ENCODE assay signal across 8 cellular contexts in genomic region chrX:153598541-153599191, GRCh38. TPM values are rescaled to one million over a fixed set of nuclear protein-coding genes. Genes with fewer than 3 reads are reported as not detected.
A peak's percentile ranks its signal among the peaks of the same experiment; 100 is the strongest.
DNase-seq lines count a peak whose midpoint lies in the region; ATAC-seq, FAIRE-seq and TF ChIP-seq lines count a peak whose summit lies in the region.

TSS of gene CCNQ (minus strand) at chrX:153599139. CDS start at chrX:153599073, 66 bp downstream.

- intact Hi-C loops in endothelial cell of umbilical vein (cut with micrococcal nuclease): no loop called here

- H3K4me2 ChIP-seq in endothelial cell of umbilical vein (ENCODE audit: insufficient read depth, low read length): peak within 1 kb of the TSS; percentile 76

- H3K9me3 Mint-ChIP-seq in type B pancreatic cell: no peaks in the 10 kb centered on the region

- TF ChIP-seq CTCF in WI38 (IDR thresholded peaks at IDR 0.05; ENCODE audit: low read depth, low read length) (no peak), endothelial cell of umbilical vein (IDR thresholded peaks at IDR 0.05; ENCODE audit: extremely low read depth in 1 of 2, insufficient read depth in 1 of 2, low read depth in 1 of 2, low read length in 2 of 2) (no peak), type B pancreatic cell (conservative IDR thresholded peaks at IDR 0.05) (no peak), GM13977 (IDR thresholded peaks at IDR 0.05; ENCODE audit: extremely low read depth, insufficient read depth, missing control alignments) (no peak)

- H3K9me3 ChIP-seq in HUES48 (ENCODE audit: control insufficient read depth, insufficient read depth, low read length): peaks cover 36% of the 10 kb centered on the region
- H3K9me3 ChIP-seq in endothelial cell of umbilical vein (replicated peaks; ENCODE audit: control insufficient read depth, insufficient read depth, low read length): no peaks in the 10 kb centered on the region
- no peaks in the 10 kb centered on the region for H3K9me3 ChIP-seq in mucosa of rectum (ENCODE audit: control insufficient read depth in 2 of 2, low read length in 2 of 2)

- POLR2A ChIA-PET in endothelial cell of umbilical vein (lab: Charles Lee): interaction anchor here (0.6 kb wide), 1 partner anchor 49 kb away, joined by 3 read pairs; no protein-coding TSS in a partner anchor

- in situ Hi-C loops in GM13977 (cut with MboI; ENCODE audit: low pct_unique_long_range_greater_than_20kb, low sequenced_read_pairs, unreplicated experiment): no loop called here

- FAIRE-seq in endothelial cell of umbilical vein (lab: Jason Lieb, UNC): peak; percentile 53

- H3K36me3 ChIP-seq in HUES48 (ENCODE audit: control insufficient read depth, insufficient read depth, low read length): peaks cover 7% of the 10 kb centered on the region; the same call in 1 of the 2 replicates
- H3K36me3 ChIP-seq in endothelial cell of umbilical vein (ENCODE audit: control insufficient read depth in 2 of 2, extremely low read depth in 1 of 2, insufficient read depth in 2 of 2, low read length in 2 of 2): peaks cover 0 to under 1% of the 10 kb centered on the region in 2 experiments
- H3K36me3 ChIP-seq in mucosa of rectum (ENCODE audit: control insufficient read depth in 2 of 2, insufficient read depth in 2 of 2, low read length in 2 of 2): peaks cover 0 to 3% of the 10 kb centered on the region in 2 donors

- dilution Hi-C loops in endothelial cell of umbilical vein (cut with MboI; ENCODE audit: extremely low pct_ligation_motif_present, low sequenced_read_pairs): no loop called here

- H4K20me1 ChIP-seq in endothelial cell of umbilical vein (replicated peaks; ENCODE audit: control insufficient read depth, extremely low read depth, insufficient read depth, low read length): no peaks in the 10 kb centered on the region

- CTCF ChIA-PET in endothelial cell of umbilical vein (lab: Charles Lee): interaction anchor here (0.9 to 4.1 kb wide), 5 partner anchors 11 to 138 kb away, joined by 3 to 32 read pairs (median 4); no protein-coding TSS in a partner anchor

- DNase-seq in ELF-1 (ENCODE audit: low read depth, low spot score) (peak; percentile 65), endothelial cell of umbilical vein (ENCODE audit: low read depth, low spot score) (peak; percentile 26), type B pancreatic cell (ENCODE audit: extremely low spot score, unreplicated experiment) (no peak), GM13977 (ENCODE audit: low spot score) (no peak)

- H3K4me3 Mint-ChIP-seq in type B pancreatic cell: peak within 1 kb of the TSS; percentile 90

- no peaks in the 10 kb centered on the region for H3K27me3 Mint-ChIP-seq in type B pancreatic cell

- no peak within 1 kb of the TSS for H3K27ac ChIP-seq in HUES48 (ENCODE audit: low read depth, low read length)
- H3K27ac ChIP-seq in endothelial cell of umbilical vein (ENCODE audit: insufficient read depth, low read depth, low read length): peak within 1 kb of the TSS; percentile 12
- peak within 1 kb of the TSS; percentile 45 to 65 for H3K27ac ChIP-seq in mucosa of rectum (ENCODE audit: low read depth in 2 of 2, low read length in 2 of 2)

- TF ChIP-seq POLR2A in endothelial cell of umbilical vein (IDR thresholded peaks at IDR 0.05; ENCODE audit: low read depth, low read length): peak; percentile 43

- H3K9ac ChIP-seq in HUES48 (ENCODE audit: low read depth, low read length) (peak within 1 kb of the TSS; percentile 48), endothelial cell of umbilical vein (replicated peaks; ENCODE audit: extremely low read depth, insufficient read depth, low read length) (peak within 1 kb of the TSS; percentile 51), mucosa of rectum (ENCODE audit: low read depth in 1 of 2, low read length in 2 of 2) (peak within 1 kb of the TSS; percentile 57 to 73)

- peaks cover 12% of the 10 kb centered on the region for H3K79me2 ChIP-seq in endothelial cell of umbilical vein (ENCODE audit: control insufficient read depth, insufficient read depth, low read length)

- no TSS peak for BruUV-seq in endothelial cell of umbilical vein (replicated peaks; lab: Mats Ljungman, UMichigan)

- H3K4me3 ChIP-seq in HUES48 (ENCODE audit: low read depth, low read length) (peak within 1 kb of the TSS; percentile 73), WI38 (ENCODE audit: low read depth, low read length) (peak within 1 kb of the TSS; percentile 68), endothelial cell of umbilical vein (replicated peaks in 1 of 3; ENCODE audit: insufficient read depth in 1 of 3, low read depth in 1 of 3, low read length in 3 of 3) (peak within 1 kb of the TSS; percentile 46 to 74 (median 71)), mucosa of rectum (ENCODE audit: low read length in 2 of 2) (peak within 1 kb of the TSS; percentile 72 to 85)

- peaks cover 5% of the 10 kb centered on the region for H3K36me3 Mint-ChIP-seq in type B pancreatic cell

- H3K27me3 ChIP-seq in HUES48 (ENCODE audit: control insufficient read depth, insufficient read depth, low read length) (peaks cover 3% of the 10 kb centered on the region; the same call in 1 of the 2 replicates), endothelial cell of umbilical vein (ENCODE audit: control insufficient read depth in 2 of 2, insufficient read depth in 2 of 2, low read length in 2 of 2) (no peaks in the 10 kb centered on the region), mucosa of rectum (ENCODE audit: control insufficient read depth in 2 of 2, insufficient read depth in 2 of 2, low read length in 2 of 2) (peaks cover 2% of the 10 kb centered on the region in 2 donors)

- H3K9me1 ChIP-seq in endothelial cell of umbilical vein (replicated peaks; ENCODE audit: control insufficient read depth, extremely low read depth, insufficient read depth, low read length): no peaks in the 10 kb centered on the region

- H3K27ac Mint-ChIP-seq in type B pancreatic cell: peak within 1 kb of the TSS; percentile 52

- H3K4me1 Mint-ChIP-seq in type B pancreatic cell (ENCODE audit: unreplicated experiment): peaks cover 5% of the 10 kb centered on the region

- no peaks in the 10 kb centered on the region for H3K4me1 ChIP-seq in HUES48 (ENCODE audit: control insufficient read depth, insufficient read depth, low read length)
- H3K4me1 ChIP-seq in endothelial cell of umbilical vein (ENCODE audit: control insufficient read depth, extremely low read depth, insufficient read depth, low read length): peaks cover 7% of the 10 kb centered on the region
- peaks cover 0 to 5% of the 10 kb centered on the region in 2 donors for H3K4me1 ChIP-seq in mucosa of rectum (ENCODE audit: control insufficient read depth in 2 of 2, insufficient read depth in 2 of 2, low read length in 2 of 2)

- peak; percentile 44 for ATAC-seq in GM21515 (IDR thresholded peaks at IDR 0.05; ENCODE audit: unreplicated experiment)

- peak within 1 kb of the TSS; percentile 89 for H2AFZ ChIP-seq in endothelial cell of umbilical vein (ENCODE audit: low read depth, low read length)

TF ChIP-seq in endothelial cell of umbilical vein, 7 proteins besides CTCF, POLR2A, EP300 and RAD21:
- no peak for TF ChIP-seq MYC (IDR thresholded peaks at IDR 0.05; ENCODE audit: low read depth, low read length)
- no peak for TF ChIP-seq FOS (IDR thresholded peaks at IDR 0.05; ENCODE audit: borderline replicate concordance, insufficient read depth, low read length)
- TF ChIP-seq JUN (IDR thresholded peaks at IDR 0.05; ENCODE audit: borderline replicate concordance, insufficient read depth, insufficient read length, low read depth): no peak

RNA-seq across cellular contexts. Expression of gene CCNQ, which starts in this region (rescaled TPM):
- total RNA-seq in endothelial cell of umbilical vein (20.8 and 21.3 TPM in 2 replicates), type B pancreatic cell (ENCODE audit: low replicate concordance) (19.0 and 19.9 TPM in 2 replicates)
- polyA plus RNA-seq in endothelial cell of umbilical vein: 37.0 and 42.9 TPM in 2 replicates
- 26.8 and 30.4 TPM in 2 replicates for polyA plus RNA-seq in endothelial cell of umbilical vein (2011; cell fraction: cytosol; rRNA removed)
- 11.8 and 14.3 TPM in 2 replicates for polyA plus RNA-seq in endothelial cell of umbilical vein (2011; cell fraction: nucleus; rRNA removed)
- polyA plus RNA-seq in endothelial cell of umbilical vein (2012): 22.0 and 25.3 TPM in 2 replicates
- 16.5 and 17.2 TPM in 2 replicates for polyA minus RNA-seq in endothelial cell of umbilical vein
- polyA minus RNA-seq in endothelial cell of umbilical vein (2011; cell fraction: cytosol; rRNA and poly(A)+ RNA removed): 23.0 TPM
- polyA minus RNA-seq in endothelial cell of umbilical vein (2011; cell fraction: nucleus; rRNA and poly(A)+ RNA removed): 1.7 and 4.5 TPM in 2 replicates

Comparison
In these comparisons a context has a peak if more than half of its experiments do, and no peak if none do; other contexts are left out.
1. DNase-seq: peak in ELF-1 (single experiment) and endothelial cell of umbilical vein (single experiment); none in type B pancreatic cell (single experiment) and GM13977 (single experiment).
2. Peak in every context shown above with its lines, with median percentiles within 50 percentile points of each other: H3K4me3 ChIP-seq and H3K9ac ChIP-seq.